ENCODE assay signal across 8 cellular contexts in the genomic region with DNA sequence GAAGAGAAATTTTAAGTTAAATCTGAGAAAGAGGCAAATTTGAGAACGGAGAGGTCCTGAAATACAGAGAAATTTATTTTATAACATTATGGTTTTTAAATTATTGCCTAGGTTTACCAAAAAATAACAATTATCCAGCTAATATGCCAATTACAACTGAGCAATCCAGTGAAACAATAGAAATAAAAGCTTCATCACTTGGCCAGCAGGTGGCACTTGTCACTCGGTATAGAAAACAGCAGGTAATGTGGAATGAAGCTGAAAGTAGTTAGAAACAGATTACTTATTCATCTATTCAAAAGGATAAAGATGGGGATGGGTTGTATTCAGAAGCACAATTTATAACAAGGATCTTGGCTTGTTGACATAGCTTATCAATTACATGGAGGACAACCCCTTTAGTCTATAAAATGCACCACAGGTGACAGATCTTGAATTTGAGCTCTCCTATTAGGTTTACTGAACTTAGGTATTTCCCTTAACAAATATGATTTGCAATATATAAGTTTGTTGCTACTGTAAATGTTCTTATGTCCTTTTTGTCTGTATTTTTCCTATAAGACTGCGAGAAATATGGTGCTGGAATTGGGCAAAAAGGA.
A peak's percentile ranks its signal among the peaks of the same experiment; 100 is the strongest.
DNase-seq lines count a peak whose midpoint lies in the region; ATAC-seq and TF ChIP-seq lines count a peak whose summit lies in the region.

No MANE protein-coding gene starts in this region.

- TF ChIP-seq CTCF in DND-41 (IDR thresholded peaks at IDR 0.05; ENCODE audit: borderline replicate concordance, extremely low read depth, low read length, poor library complexity, severe bottlenecking) (peak; percentile 87), OCI-LY7 (conservative IDR thresholded peaks at IDR 0.05; ENCODE audit: low read length) (peak; percentile 94), adrenal gland (IDR thresholded peaks at IDR 0.05) (peak; percentile 56 to 80 (median 65))

- peak; percentile 52 for DNase-seq in DND-41
- DNase-seq in OCI-LY7 (ENCODE audit: low spot score): peak; percentile 47
- DNase-seq in adrenal gland: peak; percentile 23 to 68 (median 40)
- DNase-seq in hippocampal formation (lab: John Stamatoyannopoulos, UW): peak; percentile 16 to 59
- peak; percentile 7 for DNase-seq in stimulated activated CD4-positive, alpha-beta T cell treated with anti-CD3 and anti-CD28 coated beads, Interleukin-12 subunit alpha, Interleukin-12 subunit beta, amount 100 ng/mL, for 4 hours
- DNase-seq in ecto neural progenitor cell (ENCODE audit: low spot score): no peak

- CTCF ChIA-PET in OCI-LY7 (lab: Charles Lee; ENCODE audit: unreplicated experiment): no interaction called here

- H3K4me2 ChIP-seq in DND-41 (ENCODE audit: insufficient read depth, low read length) (no peak overlapping the region), OCI-LY7 (ENCODE audit: low read length) (no peak overlapping the region)

- H3K79me2 ChIP-seq in DND-41 (ENCODE audit: insufficient read depth, low read length): no peaks in the 10 kb centered on the region
- H3K79me2 ChIP-seq in OCI-LY7 (ENCODE audit: insufficient read depth, low read depth, low read length): no peaks in the 10 kb centered on the region

- POLR2A ChIA-PET in OCI-LY7 (lab: Charles Lee): interaction anchor here (0.6 to 1.8 kb wide), 2 partner anchors 37 to 326 kb away, joined by 4 to 5 read pairs; no protein-coding TSS in a partner anchor

- H3K9ac ChIP-seq in DND-41 (ENCODE audit: low read depth, low read length): no peak overlapping the region

- H4K20me1 ChIP-seq in DND-41 (ENCODE audit: insufficient read depth, low read length) (no peaks in the 10 kb centered on the region), OCI-LY7 (ENCODE audit: insufficient read depth, low read length) (no peaks in the 10 kb centered on the region)

- H3K27me3 ChIP-seq in DND-41 (ENCODE audit: insufficient read depth, low read length, poor library complexity) (no peaks in the 10 kb centered on the region), adrenal gland (no peaks in the 10 kb centered on the region)

- H3K9me3 ChIP-seq in DND-41 (ENCODE audit: insufficient read depth, low read length, severe bottlenecking): no peaks in the 10 kb centered on the region
- no peaks in the 10 kb centered on the region for H3K9me3 ChIP-seq in OCI-LY7 (ENCODE audit: low read length)
- no peaks in the 10 kb centered on the region for H3K9me3 ChIP-seq in adrenal gland (replicated peaks in 1 of 3)

- no peaks in the 10 kb centered on the region for H3K4me1 ChIP-seq in DND-41 (ENCODE audit: insufficient read depth, low read length)
- no peaks in the 10 kb centered on the region for H3K4me1 ChIP-seq in OCI-LY7 (ENCODE audit: insufficient read depth, low read length, poor library complexity, severe bottlenecking)
- no peaks in the 10 kb centered on the region for H3K4me1 ChIP-seq in adrenal gland (replicated peaks in 1 of 2)

- intact Hi-C loops in OCI-LY7 (cut with micrococcal nuclease; ENCODE audit: unreplicated experiment): loop anchor here (2.0 kb wide), 1 partner anchor 59 kb away; no protein-coding TSS in a partner anchor
- intact Hi-C loops in adrenal gland (cut with DNase I): no loop called here

- ATAC-seq in DND-41 (ENCODE audit: insufficient read depth, low read depth): peak; percentile 78
- peak; percentile 86 for ATAC-seq in GM19452 (IDR thresholded peaks at IDR 0.05; ENCODE audit: unreplicated experiment)
- ATAC-seq in HG03520 (IDR thresholded peaks at IDR 0.05; ENCODE audit: unreplicated experiment): peak; percentile 63

- no TSS peak for BruUV-seq in OCI-LY7 (replicated peaks; lab: Mats Ljungman, UMichigan)

- H3K36me3 ChIP-seq in DND-41 (ENCODE audit: insufficient read depth, low read length): no peaks in the 10 kb centered on the region
- H3K36me3 ChIP-seq in OCI-LY7 (ENCODE audit: insufficient read depth, low read length): no peaks in the 10 kb centered on the region
- H3K36me3 ChIP-seq in adrenal gland (replicated peaks in 1 of 2): no peaks in the 10 kb centered on the region

- no peaks in the 10 kb centered on the region for H3K9me2 ChIP-seq in OCI-LY7 (ENCODE audit: insufficient read depth, low read length)

- no peak for TF ChIP-seq POLR2A in adrenal gland (IDR thresholded peaks at IDR 0.05)

- no peak overlapping the region for H3K4me3 ChIP-seq in DND-41 (ENCODE audit: low read depth in 1 of 2, low read length in 2 of 2)
- H3K4me3 ChIP-seq in OCI-LY7 (ENCODE audit: low read depth, low read length, poor library complexity, severe bottlenecking): no peak overlapping the region
- no peak overlapping the region for H3K4me3 ChIP-seq in adrenal gland

- H2AFZ ChIP-seq in DND-41 (ENCODE audit: low read depth, low read length) (no peak overlapping the region), OCI-LY7 (ENCODE audit: low read length) (no peak overlapping the region)

- 21 to 30% (median 28%) methylated on average over 3 of the region's 3 CpGs for WGBS in adrenal gland, 4 donors

- H3K27ac ChIP-seq in DND-41 (ENCODE audit: low read length) (no peak overlapping the region), OCI-LY7 (ENCODE audit: low read depth, low read length, poor library complexity, severe bottlenecking) (no peak overlapping the region), adrenal gland (no peak overlapping the region)
